Comparison of ENCODE assay signal across 13 cellular contexts in genomic region chr14:102993523-102993922, GRCh38.
A peak's percentile ranks its signal among the peaks of the same experiment; 100 is the strongest.
DNase-seq lines count a peak whose midpoint lies in the region; ATAC-seq, FAIRE-seq and TF ChIP-seq lines count a peak whose summit lies in the region.
"Had no signal": no experiment of that assay in that cellular context is flagged by ENCODE, and none has a peak within 500 bp of the region (broad histone marks: within the 10 kb centered on the region; RNA-seq: fewer than 3 reads in every experiment).

No MANE protein-coding gene starts in this region.

- no peak for TF ChIP-seq POLR2A in heart left ventricle (IDR thresholded peaks at IDR 0.05)
- TF ChIP-seq POLR2A in GM12892 (IDR thresholded peaks at IDR 0.05; ENCODE audit: low read depth, low read length) = no peak

- no peak overlapping the region for H3K4me3 ChIP-seq in heart left ventricle

- peaks cover 54% of the 10 kb centered on the region for H3K36me3 Mint-ChIP-seq in WTC11
- H3K36me3 Mint-ChIP-seq in activated T-helper 1 cell treated with anti-CD3 and anti-CD28 coated beads, Interleukin-12 subunit alpha, Interleukin-12 subunit beta, Interleukin-2, Interleukin-4 antibody, amounts not matched to agents 30 ng/mL and 10 ng/mL and 1 ng/mL, durations not matched to agents 14 hours and 24 hours and 36 hours (ENCODE audit: low read depth) = no peaks in the 10 kb centered on the region

- no peak for FAIRE-seq in GM12892 (lab: Jason Lieb, UNC)

- 69 to 89% (median 76%) methylated on average over 3 of the region's 3 CpGs for WGBS in heart left ventricle, 4 donors

- H3K27me3 ChIP-seq in heart left ventricle (no peaks in the 10 kb centered on the region), foreskin keratinocyte (no peaks in the 10 kb centered on the region)

- peaks cover 7% of the 10 kb centered on the region for H3K9me3 Mint-ChIP-seq in WTC11
- peaks cover 9% of the 10 kb centered on the region for H3K9me3 Mint-ChIP-seq in activated T-helper 1 cell treated with anti-CD3 and anti-CD28 coated beads, Interleukin-12 subunit alpha, Interleukin-12 subunit beta, Interleukin-2, Interleukin-4 antibody, amounts not matched to agents 30 ng/mL and 10 ng/mL and 1 ng/mL, durations not matched to agents 14 hours and 24 hours and 36 hours

- intact Hi-C loops in heart left ventricle (cut with DNase I) = no loop called here
- intact Hi-C loops in cardiac septum (cut with DNase I) = no loop called here
- intact Hi-C loops in activated T-helper 1 cell treated with anti-CD3 and anti-CD28 coated beads, Interleukin-12 subunit alpha, Interleukin-12 subunit beta, Interleukin-2, Interleukin-4 antibody, amounts not matched to agents 30 ng/mL and 10 ng/mL and 1 ng/mL, durations not matched to agents 14 hours and 24 hours and 36 hours (cut with micrococcal nuclease) = no loop called here

- DNase-seq in heart left ventricle (no peak), cardiac septum (ENCODE audit: low spot score) (no peak), WTC11 (ENCODE audit: low spot score) (no peak), foreskin keratinocyte (peak; percentile 69 to 81), KBM-7 (no peak), GM12892 (ENCODE audit: insufficient read length) (no peak)
- DNase-seq in activated T-helper 1 cell treated with anti-CD3 and anti-CD28 coated beads, Interleukin-12 subunit alpha, Interleukin-12 subunit beta, Interleukin-2, Interleukin-4 antibody, amounts not matched to agents 30 ng/mL and 10 ng/mL and 1 ng/mL, durations not matched to agents 14 hours and 24 hours and 36 hours (ENCODE audit: low spot score) = no peak
- DNase-seq: naive thymus-derived CD4-positive, alpha-beta T cell; NCI-H2227 treated with DMSO at 0.1 percent for 48 hours; T-helper 2 cell had no signal

- TF ChIP-seq CTCF in heart left ventricle (IDR thresholded peaks at IDR 0.05) = no peak
- no peak for TF ChIP-seq CTCF in WTC11 (IDR thresholded peaks at IDR 0.05)
- no peak for TF ChIP-seq CTCF in foreskin keratinocyte (conservative IDR thresholded peaks at IDR 0.05)

- H3K4me3 Mint-ChIP-seq in WTC11 = no peak overlapping the region
- H3K4me3 Mint-ChIP-seq in activated T-helper 1 cell treated with anti-CD3 and anti-CD28 coated beads, Interleukin-12 subunit alpha, Interleukin-12 subunit beta, Interleukin-2, Interleukin-4 antibody, amounts not matched to agents 30 ng/mL and 10 ng/mL and 1 ng/mL, durations not matched to agents 14 hours and 24 hours and 36 hours = no peak overlapping the region
- H3K4me3 Mint-ChIP-seq: brain; naive thymus-derived CD4-positive, alpha-beta T cell; stimulated activated effector memory CD8-positive, alpha-beta T cell treated with anti-CD3 and anti-CD28 coated beads, Interleukin-12 subunit alpha, Interleukin-12 subunit beta, amount 100 ng/mL, for 72 hours had no signal

- peaks cover 0 to 11% (median 2%) of the 10 kb centered on the region in 12 donors for H3K9me3 ChIP-seq in heart left ventricle

- ATAC-seq in heart left ventricle = peak in 3 of 4 donors; percentile 45 to 58 (median 49)
- no peak for ATAC-seq in WTC11
- ATAC-seq in foreskin keratinocyte = peak; percentile 86
- no peak for ATAC-seq in GM21576 (IDR thresholded peaks at IDR 0.05; ENCODE audit: unreplicated experiment)
- ATAC-seq: naive thymus-derived CD4-positive, alpha-beta T cell; stimulated activated effector memory CD8-positive, alpha-beta T cell treated with anti-CD3 and anti-CD28 coated beads, Interleukin-12 subunit alpha, Interleukin-12 subunit beta, amount 100 ng/mL, for 72 hours had no signal

- POLR2A ChIA-PET in WTC11 (lab: Charles Lee) = no interaction called here

- H3K27ac ChIP-seq in heart left ventricle (no peak overlapping the region), foreskin keratinocyte (peak overlapping the region; percentile 55)

- peak overlapping the region; percentile 5; the same call in 1 of the 2 replicates for H3K27ac Mint-ChIP-seq in WTC11
- no peak overlapping the region for H3K27ac Mint-ChIP-seq in activated T-helper 1 cell treated with anti-CD3 and anti-CD28 coated beads, Interleukin-12 subunit alpha, Interleukin-12 subunit beta, Interleukin-2, Interleukin-4 antibody, amounts not matched to agents 30 ng/mL and 10 ng/mL and 1 ng/mL, durations not matched to agents 14 hours and 24 hours and 36 hours
- H3K27ac Mint-ChIP-seq: naive thymus-derived CD4-positive, alpha-beta T cell; stimulated activated effector memory CD8-positive, alpha-beta T cell treated with anti-CD3 and anti-CD28 coated beads, Interleukin-12 subunit alpha, Interleukin-12 subunit beta, amount 100 ng/mL, for 72 hours had no signal

- H3K4me1 ChIP-seq in heart left ventricle = no peaks in the 10 kb centered on the region
- peaks cover 16% of the 10 kb centered on the region for H3K4me1 ChIP-seq in foreskin keratinocyte

- peaks cover 0 to 97% (median 69%) of the 10 kb centered on the region in 9 donors for H3K36me3 ChIP-seq in heart left ventricle

- CTCF ChIA-PET in WTC11 (lab: Charles Lee) = no interaction called here

- in situ Hi-C loops in KBM-7 (cut with MboI; ENCODE audit: low pct_unique_long_range_greater_than_20kb, low sequenced_read_pairs) = no loop called here

- H3K4me1 Mint-ChIP-seq in WTC11 = no peaks in the 10 kb centered on the region
- H3K4me1 Mint-ChIP-seq in activated T-helper 1 cell treated with anti-CD3 and anti-CD28 coated beads, Interleukin-12 subunit alpha, Interleukin-12 subunit beta, Interleukin-2, Interleukin-4 antibody, amounts not matched to agents 30 ng/mL and 10 ng/mL and 1 ng/mL, durations not matched to agents 14 hours and 24 hours and 36 hours (ENCODE audit: low read depth) = no peaks in the 10 kb centered on the region
- H3K4me1 Mint-ChIP-seq: brain; naive thymus-derived CD4-positive, alpha-beta T cell; stimulated activated effector memory CD8-positive, alpha-beta T cell treated with anti-CD3 and anti-CD28 coated beads, Interleukin-12 subunit alpha, Interleukin-12 subunit beta, amount 100 ng/mL, for 72 hours had no signal

- no peaks in the 10 kb centered on the region for H3K27me3 Mint-ChIP-seq in WTC11 (ENCODE audit: low read depth)
- H3K27me3 Mint-ChIP-seq in activated T-helper 1 cell treated with anti-CD3 and anti-CD28 coated beads, Interleukin-12 subunit alpha, Interleukin-12 subunit beta, Interleukin-2, Interleukin-4 antibody, amounts not matched to agents 30 ng/mL and 10 ng/mL and 1 ng/mL, durations not matched to agents 14 hours and 24 hours and 36 hours (ENCODE audit: insufficient read depth) = peaks cover 8% of the 10 kb centered on the region
- H3K27me3 Mint-ChIP-seq: naive thymus-derived CD4-positive, alpha-beta T cell had no signal

TF ChIP-seq in WTC11, 78 proteins besides CTCF, POLR2A, EP300 and RAD21:
- TF ChIP-seq CREM (CRISPR knock-in tag; IDR thresholded peaks at IDR 0.05) = no peak
- TF ChIP-seq ZNF263 (CRISPR knock-in tag; IDR thresholded peaks at IDR 0.05; ENCODE audit: low read depth) = no peak
- no peak for TF ChIP-seq CBFB (CRISPR knock-in tag; IDR thresholded peaks at IDR 0.05; ENCODE audit: low read depth)
- TF ChIP-seq, protein P1, sequence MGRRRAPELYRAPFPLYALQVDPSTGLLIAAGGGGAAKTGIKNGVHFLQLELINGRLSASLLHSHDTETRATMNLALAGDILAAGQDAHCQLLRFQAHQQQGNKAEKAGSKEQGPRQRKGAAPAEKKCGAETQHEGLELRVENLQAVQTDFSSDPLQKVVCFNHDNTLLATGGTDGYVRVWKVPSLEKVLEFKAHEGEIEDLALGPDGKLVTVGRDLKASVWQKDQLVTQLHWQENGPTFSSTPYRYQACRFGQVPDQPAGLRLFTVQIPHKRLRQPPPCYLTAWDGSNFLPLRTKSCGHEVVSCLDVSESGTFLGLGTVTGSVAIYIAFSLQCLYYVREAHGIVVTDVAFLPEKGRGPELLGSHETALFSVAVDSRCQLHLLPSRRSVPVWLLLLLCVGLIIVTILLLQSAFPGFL (CRISPR knock-in tag; IDR thresholded peaks at IDR 0.05; ENCODE audit: borderline replicate concordance) = no peak
- no peak for TF ChIP-seq NR3C1 (CRISPR knock-in tag; conservative IDR thresholded peaks at IDR 0.05; ENCODE audit: low read depth)
- no peak for TF ChIP-seq ZNF416 (CRISPR knock-in tag; IDR thresholded peaks at IDR 0.05)
- no peak for TF ChIP-seq SOX15 (CRISPR knock-in tag; IDR thresholded peaks at IDR 0.05)
- TF ChIP-seq TP53 (CRISPR knock-in tag; IDR thresholded peaks at IDR 0.05) = no peak
- no peak for TF ChIP-seq AR (CRISPR knock-in tag; IDR thresholded peaks at IDR 0.05)
- TF ChIP-seq MLX (CRISPR knock-in tag; IDR thresholded peaks at IDR 0.05) = no peak
- TF ChIP-seq ZNF317 (CRISPR knock-in tag; IDR thresholded peaks at IDR 0.05; ENCODE audit: borderline replicate concordance, low read depth) = no peak
TF ChIP-seq in WTC11: peak in this region for 0.

Comparison
In these comparisons a context has a peak if more than half of its experiments do, and no peak if none do; other contexts are left out.
1. ATAC-seq: peak in heart left ventricle (3 of 4) and foreskin keratinocyte (single experiment); none in WTC11 (single experiment) and GM21576 (single experiment).
2. DNase-seq: peak in foreskin keratinocyte (2 of 2); none in heart left ventricle (0 of 5), cardiac septum (single experiment), WTC11 (single experiment), activated T-helper 1 cell treated with anti-CD3 and anti-CD28 coated beads, Interleukin-12 subunit alpha, Interleukin-12 subunit beta, Interleukin-2, Interleukin-4 antibody, amounts not matched to agents 30 ng/mL and 10 ng/mL and 1 ng/mL, durations not matched to agents 14 hours and 24 hours and 36 hours (single experiment), KBM-7 (single experiment) and GM12892 (single experiment).